Comparison of ENCODE assay signal across 1 cellular context in the genomic region with DNA sequence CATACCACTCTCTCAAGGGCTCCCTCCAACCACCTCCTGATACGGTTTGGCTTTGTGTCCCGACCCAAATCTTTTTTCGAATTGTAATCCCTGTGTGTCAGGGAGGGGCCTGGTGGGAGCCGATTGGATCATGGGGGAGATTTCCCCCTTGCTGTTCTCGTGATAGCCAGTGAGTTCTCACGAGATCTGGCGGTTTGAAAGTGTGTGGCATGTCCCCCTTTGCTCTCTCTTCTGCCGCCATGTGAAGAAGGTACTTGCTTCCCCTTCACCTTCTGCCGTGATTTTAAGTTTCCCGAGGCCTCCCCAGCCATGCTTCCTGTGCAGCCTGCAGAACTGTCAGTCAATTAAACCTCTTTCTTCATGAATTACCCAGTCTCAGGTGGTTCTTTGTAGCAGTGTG.
TF ChIP-seq lines count a peak whose summit lies in the region.

No MANE protein-coding gene starts in this region.

TF ChIP-seq in GM23338, 12 proteins besides CTCF, POLR2A, EP300 and RAD21 (continued from another document):
- no peak for TF ChIP-seq ETS1 (IDR thresholded peaks at IDR 0.05)
- TF ChIP-seq, protein P1, sequence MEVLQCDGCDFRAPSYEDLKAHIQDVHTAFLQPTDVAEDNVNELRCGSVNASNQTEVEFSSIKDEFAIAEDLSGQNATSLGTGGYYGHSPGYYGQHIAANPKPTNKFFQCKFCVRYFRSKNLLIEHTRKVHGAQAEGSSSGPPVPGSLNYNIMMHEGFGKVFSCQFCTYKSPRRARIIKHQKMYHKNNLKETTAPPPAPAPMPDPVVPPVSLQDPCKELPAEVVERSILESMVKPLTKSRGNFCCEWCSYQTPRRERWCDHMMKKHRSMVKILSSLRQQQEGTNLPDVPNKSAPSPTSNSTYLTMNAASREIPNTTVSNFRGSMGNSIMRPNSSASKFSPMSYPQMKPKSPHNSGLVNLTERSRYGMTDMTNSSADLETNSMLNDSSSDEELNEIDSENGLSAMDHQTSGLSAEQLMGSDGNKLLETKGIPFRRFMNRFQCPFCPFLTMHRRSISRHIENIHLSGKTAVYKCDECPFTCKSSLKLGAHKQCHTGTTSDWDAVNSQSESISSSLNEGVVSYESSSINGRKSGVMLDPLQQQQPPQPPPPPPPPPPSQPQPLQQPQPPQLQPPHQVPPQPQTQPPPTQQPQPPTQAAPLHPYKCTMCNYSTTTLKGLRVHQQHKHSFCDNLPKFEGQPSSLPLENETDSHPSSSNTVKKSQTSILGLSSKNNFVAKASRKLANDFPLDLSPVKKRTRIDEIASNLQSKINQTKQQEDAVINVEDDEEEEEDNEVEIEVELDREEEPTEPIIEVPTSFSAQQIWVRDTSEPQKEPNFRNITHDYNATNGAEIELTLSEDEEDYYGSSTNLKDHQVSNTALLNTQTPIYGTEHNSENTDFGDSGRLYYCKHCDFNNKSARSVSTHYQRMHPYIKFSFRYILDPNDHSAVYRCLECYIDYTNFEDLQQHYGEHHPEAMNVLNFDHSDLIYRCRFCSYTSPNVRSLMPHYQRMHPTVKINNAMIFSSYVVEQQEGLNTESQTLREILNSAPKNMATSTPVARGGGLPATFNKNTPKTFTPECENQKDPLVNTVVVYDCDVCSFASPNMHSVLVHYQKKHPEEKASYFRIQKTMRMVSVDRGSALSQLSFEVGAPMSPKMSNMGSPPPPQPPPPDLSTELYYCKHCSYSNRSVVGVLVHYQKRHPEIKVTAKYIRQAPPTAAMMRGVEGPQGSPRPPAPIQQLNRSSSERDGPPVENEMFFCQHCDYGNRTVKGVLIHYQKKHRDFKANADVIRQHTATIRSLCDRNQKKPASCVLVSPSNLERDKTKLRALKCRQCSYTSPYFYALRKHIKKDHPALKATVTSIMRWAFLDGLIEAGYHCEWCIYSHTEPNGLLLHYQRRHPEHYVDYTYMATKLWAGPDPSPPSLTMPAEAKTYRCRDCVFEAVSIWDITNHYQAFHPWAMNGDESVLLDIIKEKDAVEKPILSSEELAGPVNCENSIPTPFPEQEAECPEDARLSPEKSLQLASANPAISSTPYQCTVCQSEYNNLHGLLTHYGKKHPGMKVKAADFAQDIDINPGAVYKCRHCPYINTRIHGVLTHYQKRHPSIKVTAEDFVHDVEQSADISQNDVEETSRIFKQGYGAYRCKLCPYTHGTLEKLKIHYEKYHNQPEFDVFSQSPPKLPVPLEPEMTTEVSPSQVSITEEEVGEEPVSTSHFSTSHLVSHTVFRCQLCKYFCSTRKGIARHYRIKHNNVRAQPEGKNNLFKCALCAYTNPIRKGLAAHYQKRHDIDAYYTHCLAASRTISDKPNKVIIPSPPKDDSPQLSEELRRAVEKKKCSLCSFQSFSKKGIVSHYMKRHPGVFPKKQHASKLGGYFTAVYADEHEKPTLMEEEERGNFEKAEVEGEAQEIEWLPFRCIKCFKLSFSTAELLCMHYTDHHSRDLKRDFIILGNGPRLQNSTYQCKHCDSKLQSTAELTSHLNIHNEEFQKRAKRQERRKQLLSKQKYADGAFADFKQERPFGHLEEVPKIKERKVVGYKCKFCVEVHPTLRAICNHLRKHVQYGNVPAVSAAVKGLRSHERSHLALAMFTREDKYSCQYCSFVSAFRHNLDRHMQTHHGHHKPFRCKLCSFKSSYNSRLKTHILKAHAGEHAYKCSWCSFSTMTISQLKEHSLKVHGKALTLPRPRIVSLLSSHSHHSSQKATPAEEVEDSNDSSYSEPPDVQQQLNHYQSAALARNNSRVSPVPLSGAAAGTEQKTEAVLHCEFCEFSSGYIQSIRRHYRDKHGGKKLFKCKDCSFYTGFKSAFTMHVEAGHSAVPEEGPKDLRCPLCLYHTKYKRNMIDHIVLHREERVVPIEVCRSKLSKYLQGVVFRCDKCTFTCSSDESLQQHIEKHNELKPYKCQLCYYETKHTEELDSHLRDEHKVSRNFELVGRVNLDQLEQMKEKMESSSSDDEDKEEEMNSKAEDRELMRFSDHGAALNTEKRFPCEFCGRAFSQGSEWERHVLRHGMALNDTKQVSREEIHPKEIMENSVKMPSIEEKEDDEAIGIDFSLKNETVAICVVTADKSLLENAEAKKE (CRISPR knock-in tag; IDR thresholded peaks at IDR 0.05), result no peak
